Comparison of ENCODE assay signal across 18 cellular contexts in genomic region chr21:27070881-27071670, GRCh38.
"Had no signal": no experiment of that assay in that cellular context is flagged by ENCODE, and none has a peak within 500 bp of the region (broad histone marks: within the 10 kb centered on the region; RNA-seq: fewer than 3 reads in every experiment).

No MANE protein-coding gene starts in this region.

- H3K4me3 ChIP-seq: psoas muscle had no signal

- ATAC-seq: activated CD8-positive, alpha-beta T cell treated with anti-CD3 and anti-CD28 coated beads for 36 hours; activated T-cell treated with anti-CD3 and anti-CD28 coated beads, Interleukin-2, amount 50 U/mL, for 4 hours; effector memory CD8-positive, alpha-beta T cell; psoas muscle; stimulated activated effector memory CD8-positive, alpha-beta T cell treated with anti-CD3 and anti-CD28 coated beads, Interleukin-12 subunit alpha, Interleukin-12 subunit beta, amount 100 ng/mL, for 72 hours; WTC11 had no signal

- H3K27me3 Mint-ChIP-seq: activated CD8-positive, alpha-beta T cell treated with anti-CD3 and anti-CD28 coated beads for 36 hours; activated naive CD4-positive, alpha-beta T cell treated with anti-CD3 and anti-CD28 coated beads, Interleukin-2, amount 50 U/mL, for 24 hours; effector memory CD8-positive, alpha-beta T cell had no signal

- H3K4me1 ChIP-seq: psoas muscle had no signal

- DNase-seq: activated CD4-positive, alpha-beta T cell treated with anti-CD3 and anti-CD28 coated beads for 4 hours; activated CD8-positive, alpha-beta T cell treated with anti-CD3 and anti-CD28 coated beads for 36 hours; activated effector memory CD4-positive, alpha-beta T cell treated with anti-CD3 and anti-CD28 coated beads, Interleukin-2, amount 50 U/mL, for 16 hours; activated T-cell treated with anti-CD3 and anti-CD28 coated beads, Interleukin-2, amount 50 U/mL, for 4 hours; caudate nucleus; cortex of kidney; effector memory CD8-positive, alpha-beta T cell; hypothalamus; mesendoderm; psoas muscle; stimulated activated CD4-positive, alpha-beta T cell treated with anti-CD3 and anti-CD28 coated beads, Interleukin-12 subunit alpha, Interleukin-12 subunit beta, amount 100 ng/mL, for 4 hours; stimulated activated CD4-positive, alpha-beta T cell treated with anti-CD3 and anti-CD28 coated beads, Interleukin-2, amount 100 ng/mL, for 24 hours; T-helper 2 cell had no signal

- H3K27ac Mint-ChIP-seq: activated CD8-positive, alpha-beta T cell treated with anti-CD3 and anti-CD28 coated beads for 36 hours; activated naive CD4-positive, alpha-beta T cell treated with anti-CD3 and anti-CD28 coated beads, Interleukin-2, amount 50 U/mL, for 24 hours; effector memory CD8-positive, alpha-beta T cell; stimulated activated effector memory CD8-positive, alpha-beta T cell treated with anti-CD3 and anti-CD28 coated beads, Interleukin-12 subunit alpha, Interleukin-12 subunit beta, amount 100 ng/mL, for 72 hours; WTC11 had no signal

- H3K36me3 Mint-ChIP-seq: activated naive CD4-positive, alpha-beta T cell treated with anti-CD3 and anti-CD28 coated beads, Interleukin-2, amount 50 U/mL, for 24 hours; stimulated activated effector memory CD8-positive, alpha-beta T cell treated with anti-CD3 and anti-CD28 coated beads, Interleukin-12 subunit alpha, Interleukin-12 subunit beta, amount 100 ng/mL, for 72 hours; WTC11 had no signal

- H3K27ac ChIP-seq: epithelial cell of prostate, psoas muscle had no signal

- H3K9me3 Mint-ChIP-seq: activated CD8-positive, alpha-beta T cell treated with anti-CD3 and anti-CD28 coated beads for 36 hours had no signal

- H3K9me3 ChIP-seq: psoas muscle had no signal

- H3K4me1 Mint-ChIP-seq: activated naive CD4-positive, alpha-beta T cell treated with anti-CD3 and anti-CD28 coated beads, Interleukin-2, amount 50 U/mL, for 24 hours; neural crest cell; stimulated activated effector memory CD8-positive, alpha-beta T cell treated with anti-CD3 and anti-CD28 coated beads, Interleukin-12 subunit alpha, Interleukin-12 subunit beta, amount 100 ng/mL, for 72 hours; WTC11 had no signal

- H3K4me3 Mint-ChIP-seq: activated CD8-positive, alpha-beta T cell treated with anti-CD3 and anti-CD28 coated beads for 36 hours; activated naive CD4-positive, alpha-beta T cell treated with anti-CD3 and anti-CD28 coated beads, Interleukin-2, amount 50 U/mL, for 24 hours; activated T-cell treated with anti-CD3 and anti-CD28 coated beads, Interleukin-2, amount 50 U/mL, for 4 hours; effector memory CD8-positive, alpha-beta T cell; neural crest cell; stimulated activated effector memory CD8-positive, alpha-beta T cell treated with anti-CD3 and anti-CD28 coated beads, Interleukin-12 subunit alpha, Interleukin-12 subunit beta, amount 100 ng/mL, for 72 hours; WTC11 had no signal
